Comparison of ENCODE assay signal across 1 cellular context in genomic region chr3:50405249-50405648, GRCh38.
A peak's percentile ranks its signal among the peaks of the same experiment; 100 is the strongest.
TF ChIP-seq lines count a peak whose summit lies in the region.

No MANE protein-coding gene starts in this region.

TF ChIP-seq in HepG2, 621 proteins besides CTCF, POLR2A, EP300 and RAD21 (continued from another document):
- TF ChIP-seq, protein P1, sequence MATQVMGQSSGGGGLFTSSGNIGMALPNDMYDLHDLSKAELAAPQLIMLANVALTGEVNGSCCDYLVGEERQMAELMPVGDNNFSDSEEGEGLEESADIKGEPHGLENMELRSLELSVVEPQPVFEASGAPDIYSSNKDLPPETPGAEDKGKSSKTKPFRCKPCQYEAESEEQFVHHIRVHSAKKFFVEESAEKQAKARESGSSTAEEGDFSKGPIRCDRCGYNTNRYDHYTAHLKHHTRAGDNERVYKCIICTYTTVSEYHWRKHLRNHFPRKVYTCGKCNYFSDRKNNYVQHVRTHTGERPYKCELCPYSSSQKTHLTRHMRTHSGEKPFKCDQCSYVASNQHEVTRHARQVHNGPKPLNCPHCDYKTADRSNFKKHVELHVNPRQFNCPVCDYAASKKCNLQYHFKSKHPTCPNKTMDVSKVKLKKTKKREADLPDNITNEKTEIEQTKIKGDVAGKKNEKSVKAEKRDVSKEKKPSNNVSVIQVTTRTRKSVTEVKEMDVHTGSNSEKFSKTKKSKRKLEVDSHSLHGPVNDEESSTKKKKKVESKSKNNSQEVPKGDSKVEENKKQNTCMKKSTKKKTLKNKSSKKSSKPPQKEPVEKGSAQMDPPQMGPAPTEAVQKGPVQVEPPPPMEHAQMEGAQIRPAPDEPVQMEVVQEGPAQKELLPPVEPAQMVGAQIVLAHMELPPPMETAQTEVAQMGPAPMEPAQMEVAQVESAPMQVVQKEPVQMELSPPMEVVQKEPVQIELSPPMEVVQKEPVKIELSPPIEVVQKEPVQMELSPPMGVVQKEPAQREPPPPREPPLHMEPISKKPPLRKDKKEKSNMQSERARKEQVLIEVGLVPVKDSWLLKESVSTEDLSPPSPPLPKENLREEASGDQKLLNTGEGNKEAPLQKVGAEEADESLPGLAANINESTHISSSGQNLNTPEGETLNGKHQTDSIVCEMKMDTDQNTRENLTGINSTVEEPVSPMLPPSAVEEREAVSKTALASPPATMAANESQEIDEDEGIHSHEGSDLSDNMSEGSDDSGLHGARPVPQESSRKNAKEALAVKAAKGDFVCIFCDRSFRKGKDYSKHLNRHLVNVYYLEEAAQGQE (IDR thresholded peaks at IDR 0.05; ENCODE audit: borderline replicate concordance in 1 of 2, low read depth in 1 of 2, low read length in 2 of 2) = peak in 1 of 2 experiments; percentile 95
- TF ChIP-seq GPN1 (CRISPR knock-in tag; IDR thresholded peaks at IDR 0.05; ENCODE audit: borderline replicate concordance) = no peak
- TF ChIP-seq ZNF468 (CRISPR knock-in tag; IDR thresholded peaks at IDR 0.05) = 0 out of 2 replicates have a peak, but pooled peaks have one; percentile 30
- peak; percentile 91; the same call in 1 of the 2 replicates for TF ChIP-seq EHMT2 (IDR thresholded peaks at IDR 0.05; ENCODE audit: borderline replicate concordance, low read depth, low read length)
- no peak for TF ChIP-seq ZBTB10 (CRISPR knock-in tag; IDR thresholded peaks at IDR 0.05; ENCODE audit: borderline replicate concordance)
TF ChIP-seq in HepG2: peak in this region for 21.
